6 cellular contexts compared by ENCODE assay signal in genomic region chr7:55707410-55707809, GRCh38.
DNase-seq lines count a peak whose midpoint lies in the region; ATAC-seq, FAIRE-seq and TF ChIP-seq lines count a peak whose summit lies in the region.
"Not testable (repeated sequence)": the region's sequence is repeated elsewhere in the genome, so short reads cannot be mapped to it uniquely, and the experiment has no call there.

No MANE protein-coding gene starts in this region.

- CTCF ChIA-PET in A549 (lab: Yijun Ruan, JAX); MCF 10A (lab: Yijun Ruan, JAX): not testable (repeated sequence)

- DNase-seq in A549 (ENCODE audit: low read depth in 1 of 2, low spot score in 1 of 2); SK-N-MC (ENCODE audit: low read depth, low spot score); MCF 10A (ENCODE audit: unreplicated experiment); epithelial cell of prostate (ENCODE audit: low read depth, low spot score); keratinocyte (ENCODE audit: low read depth, low spot score): not testable (repeated sequence)
- DNase-seq in AG10803 (ENCODE audit: low read depth) = peak; percentile 57

- not testable (repeated sequence) for H3K27ac ChIP-seq in A549
- H3K27ac ChIP-seq in SK-N-MC (peak overlapping the region; percentile 98), epithelial cell of prostate (peak overlapping the region; percentile 87), keratinocyte (ENCODE audit: control insufficient read depth, insufficient read depth, low read length) (peak overlapping the region; percentile 25)

- not testable (repeated sequence) for H4K20me1 ChIP-seq in keratinocyte (ENCODE audit: control insufficient read depth, extremely low read depth, insufficient read depth, low read length)

- H3K27me3 Mint-ChIP-seq in MCF 10A (ENCODE audit: insufficient read depth, unreplicated experiment) = not testable (repeated sequence)

- ATAC-seq in A549 = not testable (repeated sequence)

- peak overlapping the region; percentile 57 for H3K9ac ChIP-seq in SK-N-MC (ENCODE audit: insufficient read length)
- H3K9ac ChIP-seq in keratinocyte (ENCODE audit: control insufficient read depth, extremely low read depth, insufficient read depth, low read length) = not testable (repeated sequence)

- not testable (repeated sequence) for TF ChIP-seq POLR2A in A549 (IDR thresholded peaks at IDR 0.05; ENCODE audit: low read length)

- not testable (repeated sequence) for H3K4me2 ChIP-seq in A549; keratinocyte (ENCODE audit: control insufficient read depth, extremely low read depth, insufficient read depth, low read depth, low read length)

- H3K9me1 ChIP-seq in keratinocyte (ENCODE audit: control insufficient read depth, extremely low read depth, insufficient read depth, low read length) = not testable (repeated sequence)

- H3K9me3 ChIP-seq in A549; SK-N-MC (ENCODE audit: low read depth, low read length); keratinocyte (ENCODE audit: control insufficient read depth, low read depth, low read length): not testable (repeated sequence)

- not testable (repeated sequence) for TF ChIP-seq RAD21 in A549 (conservative IDR thresholded peaks at IDR 0.05 in 1 of 2, IDR thresholded peaks at IDR 0.05 in 1 of 2)

- peak overlapping the region; percentile 63 for H3K27ac Mint-ChIP-seq in MCF 10A (ENCODE audit: low read depth, unreplicated experiment)

- WGBS in A549 (ENCODE audit: missing lambda C conversion rate) = 7% methylated on average over 1 of the region's 3 CpGs

- TSS peak; percentile 77 for BruUV-seq in MCF 10A (replicated peaks; lab: Mats Ljungman, UMichigan)

- not testable (repeated sequence) for H3K27me3 ChIP-seq in keratinocyte (ENCODE audit: control insufficient read depth, extremely low read depth, insufficient read depth, low read length)

- H3K79me2 ChIP-seq in keratinocyte (ENCODE audit: control insufficient read depth, insufficient read depth, low read length) = not testable (repeated sequence)

- POLR2A ChIA-PET in A549 (lab: Yijun Ruan, JAX) = not testable (repeated sequence)
- POLR2A ChIA-PET in MCF 10A (lab: Yijun Ruan, JAX) = interaction anchor here (0.7 kb wide), 1 partner anchor 344 kb away, joined by 3 read pairs; the partner anchor contains the start of gene PSPH

- H3K4me3 ChIP-seq in A549; AG10803 (ENCODE audit: low read length); keratinocyte (ENCODE audit: control insufficient read depth in 2 of 3, extremely low read depth in 1 of 3, insufficient read depth in 2 of 3, low read depth in 1 of 3, low read length in 3 of 3): not testable (repeated sequence)
- peak overlapping the region; percentile 55 for H3K4me3 ChIP-seq in SK-N-MC

- H3K9me3 Mint-ChIP-seq in MCF 10A (ENCODE audit: unreplicated experiment) = not testable (repeated sequence)

- H3K4me1 ChIP-seq in A549 = not testable (repeated sequence)
- H3K4me1 ChIP-seq in keratinocyte (ENCODE audit: control insufficient read depth, extremely low read depth, insufficient read depth, low read length) = peaks cover 13% of the 10 kb centered on the region

- H2AFZ ChIP-seq in keratinocyte (ENCODE audit: control insufficient read depth, low read length) = not testable (repeated sequence)

- H3K4me3 Mint-ChIP-seq in MCF 10A (ENCODE audit: unreplicated experiment) = not testable (repeated sequence)

- not testable (repeated sequence) for H3K36me3 ChIP-seq in SK-N-MC (ENCODE audit: insufficient read depth, low read length); keratinocyte (ENCODE audit: control insufficient read depth in 2 of 2, extremely low read depth in 1 of 2, insufficient read depth in 2 of 2, low read length in 2 of 2)

- TF ChIP-seq EP300 in A549 (IDR thresholded peaks at IDR 0.05) = not testable (repeated sequence)

- intact Hi-C loops in MCF 10A (cut with micrococcal nuclease) = not testable (repeated sequence)

- not testable (repeated sequence) for TF ChIP-seq CTCF in A549 (IDR thresholded peaks at IDR 0.05); AG10803 (conservative IDR thresholded peaks at IDR 0.05; ENCODE audit: low read length); MCF 10A (IDR thresholded peaks at IDR 0.05; ENCODE audit: unreplicated experiment); keratinocyte (optimal IDR thresholded peaks at IDR 0.05 in 1 of 3, IDR thresholded peaks at IDR 0.05 in 1 of 3, conservative IDR thresholded peaks at IDR 0.05 in 1 of 3; ENCODE audit: extremely low read depth in 1 of 3, insufficient read depth in 2 of 3, low read length in 3 of 3)

- not testable (repeated sequence) for FAIRE-seq in A549 (lab: Jason Lieb, UNC)
- FAIRE-seq in keratinocyte (lab: Jason Lieb, UNC) = peak; percentile 89

- dilution Hi-C loops in keratinocyte (cut with MboI; ENCODE audit: extremely low pct_ligation_motif_present, low sequenced_read_pairs) = not testable (repeated sequence)

- peaks cover 11% of the 10 kb centered on the region for H3K4me1 Mint-ChIP-seq in MCF 10A (ENCODE audit: insufficient read depth, unreplicated experiment)

- H3K36me3 Mint-ChIP-seq in MCF 10A (ENCODE audit: insufficient read depth, unreplicated experiment) = not testable (repeated sequence)

TF ChIP-seq in A549, 52 proteins besides CTCF, POLR2A, EP300 and RAD21:
- peak; percentile 50 for TF ChIP-seq MAFK (IDR thresholded peaks at IDR 0.05; ENCODE audit: partially characterized antibody)
